In the genomic region with DNA sequence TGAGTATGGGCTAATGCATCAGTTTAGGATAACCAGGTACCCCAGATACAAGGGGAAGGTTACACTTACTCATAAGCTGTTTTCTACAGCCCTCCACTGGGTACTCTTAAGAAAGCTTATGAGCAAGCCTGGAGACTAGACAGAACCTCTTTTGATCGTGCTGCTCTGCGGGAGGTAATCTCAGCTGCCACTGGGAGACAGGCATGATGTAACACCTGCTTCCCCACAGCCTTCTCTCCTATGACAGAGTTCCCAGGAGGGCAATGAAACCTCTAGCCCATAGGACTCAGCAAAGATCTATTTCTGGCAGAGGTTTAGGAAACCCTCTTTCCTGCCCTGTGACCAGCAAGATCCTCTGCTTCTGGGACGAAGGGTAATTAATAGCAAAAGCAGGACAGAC, we compare ENCODE assay signal across 18 cellular contexts.
"Had no signal": no experiment of that assay in that cellular context is flagged by ENCODE, and none has a peak within 500 bp of the region (broad histone marks: within the 10 kb centered on the region; RNA-seq: fewer than 3 reads in every experiment).

No MANE protein-coding gene starts in this region.

- H3K27me3 ChIP-seq: upper lobe of left lung had no signal

- H3K36me3 ChIP-seq: upper lobe of left lung had no signal

- H3K4me1 ChIP-seq: upper lobe of left lung had no signal

- H3K4me3 ChIP-seq: left ventricle myocardium inferior, upper lobe of left lung had no signal

- DNase-seq: activated B cell treated with CpG ODN at 0.5 μM for 24 hours; activated CD4-positive, alpha-beta memory T cell treated with anti-CD3 and anti-CD28 coated beads for 36 hours; activated CD4-positive, alpha-beta T cell treated with anti-CD3 and anti-CD28 coated beads for 4 hours; activated effector memory CD4-positive, alpha-beta T cell treated with Interleukin-2 at 50 U/mL for 16 hours; activated naive CD4-positive, alpha-beta T cell treated with anti-CD3 and anti-CD28 coated beads for 36 hours; activated naive CD8-positive, alpha-beta T cell treated with anti-CD3 and anti-CD28 coated beads, Interleukin-2, amount 10 ng/mL, durations not matched to agents 7 days and 5 days; activated T-cell treated with anti-CD3 and anti-CD28 coated beads, Interleukin-2, amount 50 U/mL, for 72 hours; foreskin melanocyte; immature natural killer cell; left ventricle myocardium inferior; mammary epithelial cell; natural killer cell; retina; stimulated activated CD4-positive, alpha-beta T cell treated with anti-CD3 and anti-CD28 coated beads, Interleukin-12 subunit alpha, Interleukin-12 subunit beta, amount 100 ng/mL, for 4 hours; stimulated activated CD4-positive, alpha-beta T cell treated with anti-CD3 and anti-CD28 coated beads, Interleukin-4, amount 100 ng/mL, for 4 hours; stimulated activated naive CD8-positive, alpha-beta T cell treated with anti-CD3 and anti-CD28 coated beads, Interleukin-15, Interleukin-2, amounts not matched to agents 100 U/mL and 50 U/mL, for 24 hours; T-helper 1 cell; upper lobe of left lung had no signal

- ATAC-seq: activated T-cell treated with anti-CD3 and anti-CD28 coated beads, Interleukin-2, amount 50 U/mL, for 72 hours; natural killer cell; stimulated activated naive CD8-positive, alpha-beta T cell treated with anti-CD3 and anti-CD28 coated beads, Interleukin-15, Interleukin-2, amounts not matched to agents 100 U/mL and 50 U/mL, for 24 hours had no signal

- H3K27ac ChIP-seq: left ventricle myocardium inferior, upper lobe of left lung had no signal
